ENCODE assay signal across 24 cellular contexts in genomic region chr10:97800474-97800873, GRCh38. TPM values are rescaled to one million over a fixed set of nuclear protein-coding genes. Genes with fewer than 3 reads are reported as not detected.
DNase-seq lines count a peak whose midpoint lies in the region; ATAC-seq and TF ChIP-seq lines count a peak whose summit lies in the region.
"Had no signal": no experiment of that assay in that cellular context is flagged by ENCODE, and none has a peak within 500 bp of the region (broad histone marks: within the 10 kb centered on the region; RNA-seq: fewer than 3 reads in every experiment).

No MANE protein-coding gene starts in this region.

- H3K9me3 ChIP-seq in HEK293 (ENCODE audit: control insufficient read depth, insufficient read depth, low read depth, low read length), result no peaks in the 10 kb centered on the region; the same call in 1 of the 2 replicates
- peaks cover 14% of the 10 kb centered on the region for H3K9me3 ChIP-seq in osteoblast (ENCODE audit: low read depth, low read length)
- H3K9me3 ChIP-seq: BE2C had no signal

- H3K79me2 ChIP-seq in osteoblast (ENCODE audit: insufficient read depth, low read length), result no peaks in the 10 kb centered on the region

- H3K36me3 ChIP-seq in HEK293 (ENCODE audit: control insufficient read depth in 2 of 2, insufficient read depth in 1 of 2, low read length in 2 of 2) (no peaks in the 10 kb centered on the region), osteoblast (ENCODE audit: insufficient read depth, low read length) (no peaks in the 10 kb centered on the region)
- H3K36me3 ChIP-seq: BE2C, BLaER1 had no signal

- H3K4me3 ChIP-seq in HEK293 (ENCODE audit: low read depth, low read length), result no peak overlapping the region
- H3K4me3 ChIP-seq in osteoblast (ENCODE audit: insufficient read depth, low read length), result no peak overlapping the region
- H3K4me3 ChIP-seq: BLaER1, GM12878 had no signal

- H3K4me1 ChIP-seq in HEK293 (ENCODE audit: control insufficient read depth, insufficient read depth, low read length) (no peaks in the 10 kb centered on the region), osteoblast (ENCODE audit: insufficient read depth, low read length) (no peaks in the 10 kb centered on the region)
- H3K4me1 ChIP-seq: BE2C had no signal

- POLR2A ChIA-PET in HEK293 (lab: Yijun Ruan, JAX), result no interaction called here

- CTCF ChIA-PET in HEK293 (lab: Yijun Ruan, JAX), result interaction anchor here (2.2 kb wide), 1 partner anchor 8 kb away, joined by 22 read pairs; no protein-coding TSS in a partner anchor

- no peak for ATAC-seq in GM21390 (IDR thresholded peaks at IDR 0.05; ENCODE audit: unreplicated experiment)
- ATAC-seq: GM12878 had no signal

- no peaks in the 10 kb centered on the region for H3K27me3 ChIP-seq in osteoblast (ENCODE audit: insufficient read depth, low read length)
- H3K27me3 ChIP-seq: BE2C, BLaER1 had no signal

- peak; percentile 5 for DNase-seq in NCI-H69 (lab: John Stamatoyannopoulos, UW)
- DNase-seq in osteoblast (ENCODE audit: insufficient read length, low spot score, missing footprints), result peak; percentile 53
- DNase-seq in HK-2 (ENCODE audit: unreplicated experiment), result no peak
- DNase-seq in activated CD4-positive, alpha-beta T cell treated with anti-CD3 and anti-CD28 coated beads, Interleukin-2, amount 50 U/mL, for 4 hours, result no peak
- DNase-seq: 8988T; ACHN; BE2C; C1 segment of cervical spinal cord; CD4-positive, alpha-beta memory T cell; CD4-positive, CD25-positive, alpha-beta regulatory T cell; CD8-positive, alpha-beta memory T cell; COR-L47; DMS 273 treated with DMSO at 0.1 percent for 48 hours; DMS153; DMS79; DND-41; EL; GDM1 had no signal

- H2AFZ ChIP-seq in osteoblast (ENCODE audit: low read length), result no peak overlapping the region

- no peak for TF ChIP-seq CTCF in HEK293 (tag by site-specific recombination; IDR thresholded peaks at IDR 0.05)
- TF ChIP-seq CTCF in osteoblast (IDR thresholded peaks at IDR 0.05; ENCODE audit: extremely low read depth, low read depth, low read length), result no peak

- no peaks in the 10 kb centered on the region for H4K20me1 ChIP-seq in osteoblast (ENCODE audit: insufficient read depth, low read length)
- H4K20me1 ChIP-seq: BLaER1 had no signal

- H3K27ac ChIP-seq in HEK293 (ENCODE audit: extremely low read depth, low read depth, low read length), result no peak overlapping the region
- no peak overlapping the region for H3K27ac ChIP-seq in osteoblast (ENCODE audit: low read depth, low read length)
- H3K27ac ChIP-seq: BLaER1 had no signal

- no peak overlapping the region for H3K4me2 ChIP-seq in osteoblast (ENCODE audit: insufficient read depth, low read length)
- H3K4me2 ChIP-seq: BLaER1 had no signal

TF ChIP-seq in HEK293, 187 proteins besides CTCF, POLR2A, EP300 and RAD21:
- TF ChIP-seq ZIC2 (tag by site-specific recombination; IDR thresholded peaks at IDR 0.05) (peak; percentile 87), ZNF211 (tag by site-specific recombination; IDR thresholded peaks at IDR 0.05; ENCODE audit: low read depth) (no peak)

RNA-seq across cellular contexts. Expression of gene SFRP5, which starts 28.7 kb away (rescaled TPM):
- total RNA-seq in osteoblast, result not detected in 2 replicates
- total RNA-seq: A673; CD4-positive, alpha-beta memory T cell; CD4-positive, CD25-positive, alpha-beta regulatory T cell; CD8-positive, alpha-beta memory T cell; G401; GM12878 had no signal

RNA-seq across cellular contexts. Expression of gene GOLGA7B, which starts 49.2 kb away (rescaled TPM):
- total RNA-seq in osteoblast, result under 0.01 TPM in 1 of 2 replicates, not detected in the other
- total RNA-seq: G401, GM12878 had no signal

Comparison
In these comparisons a context has a peak if more than half of its experiments do, and no peak if none do; other contexts are left out.
1. DNase-seq: peak in NCI-H69 (single experiment) and osteoblast (single experiment); none in HK-2 (single experiment) and activated CD4-positive, alpha-beta T cell treated with anti-CD3 and anti-CD28 coated beads, Interleukin-2, amount 50 U/mL, for 4 hours (0 of 2).